In genomic region chr15:36826948-36827347, GRCh38 we compare ENCODE assay signal across 19 cellular contexts.
"Had no signal": no experiment of that assay in that cellular context is flagged by ENCODE, and none has a peak within 500 bp of the region (broad histone marks: within the 10 kb centered on the region; RNA-seq: fewer than 3 reads in every experiment).

No MANE protein-coding gene starts in this region.

- H2AFZ ChIP-seq: hepatocyte had no signal

- H3K79me2 ChIP-seq: hepatocyte had no signal

- H3K27me3 Mint-ChIP-seq: stimulated activated naive B cell treated with anti-CD40 and anti-IgM and Interleukin-4, amounts not matched to agents 10 μg/mL and 1 μg/mL and 100 μg/mL, for 72 hours; stimulated activated naive CD8-positive, alpha-beta T cell treated with anti-CD3 and anti-CD28 coated beads, Interleukin-15, amount 100 ng/mL, for 72 hours had no signal

- H3K27me3 ChIP-seq: foreskin keratinocyte, hepatocyte, sigmoid colon, testis, tibial nerve, upper lobe of right lung, vagina had no signal

- H3K4me3 Mint-ChIP-seq: naive thymus-derived CD4-positive, alpha-beta T cell; nephron progenitor cell; stimulated activated naive B cell treated with anti-CD40 and anti-IgM and Interleukin-4, amounts not matched to agents 10 μg/mL and 1 μg/mL and 100 μg/mL, for 72 hours; stimulated activated naive CD8-positive, alpha-beta T cell treated with anti-CD3 and anti-CD28 coated beads, Interleukin-15, amount 100 ng/mL, for 72 hours had no signal

- H3K27ac Mint-ChIP-seq: naive thymus-derived CD4-positive, alpha-beta T cell; nephron progenitor cell; stimulated activated naive B cell treated with anti-CD40 and anti-IgM and Interleukin-4, amounts not matched to agents 10 μg/mL and 1 μg/mL and 100 μg/mL, for 72 hours; stimulated activated naive CD8-positive, alpha-beta T cell treated with anti-CD3 and anti-CD28 coated beads, Interleukin-15, amount 100 ng/mL, for 72 hours had no signal

- ATAC-seq: foreskin keratinocyte; left colon; naive thymus-derived CD4-positive, alpha-beta T cell; stimulated activated naive B cell treated with anti-CD40 and anti-IgM and Interleukin-4, amounts not matched to agents 10 μg/mL and 1 μg/mL and 100 μg/mL, for 72 hours; stimulated activated naive CD8-positive, alpha-beta T cell treated with anti-CD3 and anti-CD28 coated beads, Interleukin-15, amount 100 ng/mL, for 72 hours; upper lobe of right lung had no signal

- H3K4me1 ChIP-seq: testis, tibial nerve, upper lobe of right lung, vagina had no signal

- H3K27ac ChIP-seq: foreskin keratinocyte, hepatocyte, sigmoid colon, skin epidermis, testis, tibial nerve, upper lobe of right lung, vagina had no signal

- H3K36me3 Mint-ChIP-seq: stimulated activated naive B cell treated with anti-CD40 and anti-IgM and Interleukin-4, amounts not matched to agents 10 μg/mL and 1 μg/mL and 100 μg/mL, for 72 hours had no signal

- H3K4me1 Mint-ChIP-seq: nephron progenitor cell; stimulated activated naive B cell treated with anti-CD40 and anti-IgM and Interleukin-4, amounts not matched to agents 10 μg/mL and 1 μg/mL and 100 μg/mL, for 72 hours; stimulated activated naive CD8-positive, alpha-beta T cell treated with anti-CD3 and anti-CD28 coated beads, Interleukin-15, amount 100 ng/mL, for 72 hours had no signal

- H3K4me2 ChIP-seq: hepatocyte had no signal

- DNase-seq: cortex of kidney; effector memory CD4-positive, alpha-beta T cell; foreskin keratinocyte; kidney; left colon; naive thymus-derived CD4-positive, alpha-beta T cell; nephron progenitor cell; posterior cingulate gyrus; sigmoid colon; stimulated activated CD4-positive, alpha-beta T cell treated with anti-CD3 and anti-CD28 coated beads, Interleukin-2, amount 100 ng/mL, for 24 hours; stimulated activated CD4-positive, alpha-beta T cell treated with anti-CD3 and anti-CD28 coated beads, Interleukin-4, amount 100 ng/mL, for 4 hours; stimulated activated naive B cell treated with anti-CD40 and anti-IgM and Interleukin-4, amounts not matched to agents 10 μg/mL and 1 μg/mL and 100 μg/mL, for 72 hours; stimulated activated naive CD8-positive, alpha-beta T cell treated with anti-CD3 and anti-CD28 coated beads, Interleukin-15, amount 100 ng/mL, for 72 hours; testis; upper lobe of right lung had no signal

- H3K4me3 ChIP-seq: hepatocyte, sigmoid colon, skin epidermis, testis, tibial nerve, upper lobe of right lung, vagina had no signal

- H3K36me3 ChIP-seq: sigmoid colon, tibial nerve, upper lobe of right lung, vagina had no signal

- H3K9me3 ChIP-seq: testis had no signal
